Comparison of ENCODE assay signal across 8 cellular contexts in genomic region chr17:57892820-57893595, GRCh38. TPM values are rescaled to one million over a fixed set of nuclear protein-coding genes. Genes with fewer than 3 reads are reported as not detected.
DNase-seq lines count a peak whose midpoint lies in the region; ATAC-seq, FAIRE-seq and TF ChIP-seq lines count a peak whose summit lies in the region.

No MANE protein-coding gene starts in this region.

- no peaks in the 10 kb centered on the region for H3K27me3 Mint-ChIP-seq in progenitor cell of endocrine pancreas

- peak; percentile 86 for FAIRE-seq in GM12891 (lab: Jason Lieb, UNC)
- FAIRE-seq in K562 (lab: Jason Lieb, UNC): peak; percentile 19

- TF ChIP-seq POLR2A in GM12891 (IDR thresholded peaks at IDR 0.05; ENCODE audit: low read depth, low read length) (no peak), K562 (conservative IDR thresholded peaks at IDR 0.05) (no peak)

- H3K79me2 ChIP-seq in K562 (ENCODE audit: control insufficient read depth, insufficient read depth, low read length): no peaks in the 10 kb centered on the region

- TF ChIP-seq RAD21 in K562 (CRISPR knock-in tag; conservative IDR thresholded peaks at IDR 0.05 in 1 of 2, IDR thresholded peaks at IDR 0.05 in 1 of 2): no peak

- H3K36me3 Mint-ChIP-seq in progenitor cell of endocrine pancreas (ENCODE audit: insufficient read depth): no peaks in the 10 kb centered on the region

- peaks cover 5 to 47% of the 10 kb centered on the region in 2 experiments for H3K27me3 ChIP-seq in K562 (ENCODE audit: control insufficient read depth in 2 of 2, insufficient read depth in 2 of 2, low read length in 2 of 2)

- in situ Hi-C loops in K562 (cut with MboI): no loop called here

- POLR2A ChIA-PET in K562 (lab: Yijun Ruan, JAX): interaction anchor here (0.6 to 1.3 kb wide), 5 partner anchors 75 to 1417 kb away, joined by 3 to 5 read pairs (median 4); no protein-coding TSS in a partner anchor

- DNase-seq in GM12891 (ENCODE audit: insufficient read length, low spot score) (no peak), NCI-H226 (peak; percentile 81), K562 (ENCODE audit: extremely low read depth in 1 of 4, low spot score in 3 of 4) (peak in 1 of 4 experiments; percentile 11), hepatic stellate cell (ENCODE audit: low spot score) (peak; percentile 96), progenitor cell of endocrine pancreas (ENCODE audit: low spot score, unreplicated experiment) (no peak), NCI-H1694 treated with DMSO at 0.1 percent for 48 hours (lab: John Stamatoyannopoulos, UW) (no peak)

- H3K9me1 ChIP-seq in K562 (ENCODE audit: control insufficient read depth, insufficient read depth, low read length): peaks cover 4% of the 10 kb centered on the region

- H4K20me1 ChIP-seq in K562 (replicated peaks; ENCODE audit: control insufficient read depth, insufficient read depth, low read length): no peaks in the 10 kb centered on the region; the same call in none of the 2 replicates

- peaks cover 16% of the 10 kb centered on the region for H3K4me1 Mint-ChIP-seq in progenitor cell of endocrine pancreas (ENCODE audit: low read depth)

- H3K4me3 Mint-ChIP-seq in progenitor cell of endocrine pancreas (ENCODE audit: low read depth): peak overlapping the region; percentile 61

- no peak overlapping the region for H3K27ac ChIP-seq in K562 (ENCODE audit: extremely low read depth, low read depth, low read length)

- WGBS in K562 (ENCODE audit: insufficient coverage, low coverage, missing lambda C conversion rate): 25% methylated on average over 16 of the region's 16 CpGs

- CTCF ChIA-PET in K562 (lab: Yijun Ruan, JAX; ENCODE audit: low intra/inter-chr PET ratio): interaction anchor here (0.6 to 1.3 kb wide), 2 partner anchors 102 to 106 kb away, joined by 4 read pairs; no protein-coding TSS in a partner anchor

- H3K9me3 Mint-ChIP-seq in progenitor cell of endocrine pancreas (ENCODE audit: low read depth): no peaks in the 10 kb centered on the region

- intact Hi-C loops in K562 (cut with micrococcal nuclease): loop anchor here (1.0 to 10.0 kb wide), 3 partner anchors 34 to 222 kb away; no protein-coding TSS in a partner anchor

- H2AFZ ChIP-seq in K562 (ENCODE audit: low read depth, low read length): no peak overlapping the region

- no peaks in the 10 kb centered on the region for H3K36me3 ChIP-seq in K562 (ENCODE audit: control insufficient read depth, insufficient read depth, low read length)

- no peak for TF ChIP-seq EP300 in K562 (IDR thresholded peaks at IDR 0.05; ENCODE audit: low read length)

- H3K4me1 ChIP-seq in K562 (replicated peaks in 1 of 2; ENCODE audit: control insufficient read depth in 2 of 2, insufficient read depth in 2 of 2, low read length in 2 of 2): peaks cover 0 to 8% of the 10 kb centered on the region in 2 experiments; a peak in 2 of 5 replicates

- no peak; a peak in 1 of 6 replicates for TF ChIP-seq CTCF in K562 (IDR thresholded peaks at IDR 0.05 in 2 of 3, conservative IDR thresholded peaks at IDR 0.05 in 1 of 3; ENCODE audit: insufficient read depth in 2 of 3, low read depth in 1 of 3, low read length in 3 of 3)
- no peak for TF ChIP-seq CTCF in progenitor cell of endocrine pancreas (IDR thresholded peaks at IDR 0.05; ENCODE audit: unreplicated experiment)

- no peak overlapping the region for H3K4me3 ChIP-seq in K562

- no peak overlapping the region for H3K4me2 ChIP-seq in K562 (ENCODE audit: insufficient read depth, low read length)

- peak overlapping the region in 1 of 2 experiments; percentile 47; a peak in 1 of 4 replicates for H3K9ac ChIP-seq in K562 (ENCODE audit: insufficient read depth in 1 of 2, low read depth in 2 of 2, low read length in 2 of 2)

- BruUV-seq in K562 (replicated peaks; lab: Mats Ljungman, UMichigan): no TSS peak

- ATAC-seq in K562 (peak; percentile 33), GM19455 (IDR thresholded peaks at IDR 0.05; ENCODE audit: unreplicated experiment) (no peak), GM18502 (IDR thresholded peaks at IDR 0.05; ENCODE audit: poor library complexity, unreplicated experiment) (no peak)

- H3K27ac Mint-ChIP-seq in progenitor cell of endocrine pancreas: peak overlapping the region; percentile 95

- no peaks in the 10 kb centered on the region for H3K9me3 ChIP-seq in K562 (replicated peaks; ENCODE audit: control insufficient read depth, insufficient read depth, low read depth, low read length)

TF ChIP-seq in GM12891, 5 proteins besides CTCF, POLR2A, EP300 and RAD21:
- no peak for TF ChIP-seq TAF1 (IDR thresholded peaks at IDR 0.05; ENCODE audit: low read depth, low read length)
- no peak for TF ChIP-seq PAX5 (IDR thresholded peaks at IDR 0.05; ENCODE audit: insufficient read depth, low read length, severe bottlenecking)
- no peak for TF ChIP-seq SPI1 (IDR thresholded peaks at IDR 0.05; ENCODE audit: low read depth, low read length)
TF ChIP-seq in GM12891: peak in this region for 0.

TF ChIP-seq in K562, 482 proteins besides CTCF, POLR2A, EP300 and RAD21:
- TF ChIP-seq MYC (IDR thresholded peaks at IDR 0.05; ENCODE audit: low read depth, low read length) (0 out of 2 replicates have a peak, but pooled peaks have one; percentile 6), MYC (CRISPR knock-in tag; IDR thresholded peaks at IDR 0.05; ENCODE audit: borderline replicate concordance, low read depth) (no peak), ZBTB17 (CRISPR knock-in tag; IDR thresholded peaks at IDR 0.05) (peak; percentile 87; the same call in 1 of the 2 replicates), NR2C2 (CRISPR knock-in tag; IDR thresholded peaks at IDR 0.05) (no peak), NR2C2 (tag; IDR thresholded peaks at IDR 0.05) (peak; percentile 15; the same call in 1 of the 2 replicates), CTBP1 (IDR thresholded peaks at IDR 0.05; ENCODE audit: borderline replicate concordance) (0 out of 2 replicates have a peak, but pooled peaks have one; percentile 5), STAT5B (CRISPR knock-in tag; IDR thresholded peaks at IDR 0.05) (no peak), CC2D1A (IDR thresholded peaks at IDR 0.05) (peak; percentile 6; the same call in 1 of the 2 replicates), CHD2 (IDR thresholded peaks at IDR 0.05; ENCODE audit: low read depth, low read length) (0 out of 2 replicates have a peak, but pooled peaks have one; percentile 4), ZNF23 (CRISPR knock-in tag; IDR thresholded peaks at IDR 0.05) (peak; percentile 66; the same call in 1 of the 2 replicates), RAD51 (IDR thresholded peaks at IDR 0.05; ENCODE audit: borderline replicate concordance, low read depth) (no peak)
- TF ChIP-seq, protein P1, sequence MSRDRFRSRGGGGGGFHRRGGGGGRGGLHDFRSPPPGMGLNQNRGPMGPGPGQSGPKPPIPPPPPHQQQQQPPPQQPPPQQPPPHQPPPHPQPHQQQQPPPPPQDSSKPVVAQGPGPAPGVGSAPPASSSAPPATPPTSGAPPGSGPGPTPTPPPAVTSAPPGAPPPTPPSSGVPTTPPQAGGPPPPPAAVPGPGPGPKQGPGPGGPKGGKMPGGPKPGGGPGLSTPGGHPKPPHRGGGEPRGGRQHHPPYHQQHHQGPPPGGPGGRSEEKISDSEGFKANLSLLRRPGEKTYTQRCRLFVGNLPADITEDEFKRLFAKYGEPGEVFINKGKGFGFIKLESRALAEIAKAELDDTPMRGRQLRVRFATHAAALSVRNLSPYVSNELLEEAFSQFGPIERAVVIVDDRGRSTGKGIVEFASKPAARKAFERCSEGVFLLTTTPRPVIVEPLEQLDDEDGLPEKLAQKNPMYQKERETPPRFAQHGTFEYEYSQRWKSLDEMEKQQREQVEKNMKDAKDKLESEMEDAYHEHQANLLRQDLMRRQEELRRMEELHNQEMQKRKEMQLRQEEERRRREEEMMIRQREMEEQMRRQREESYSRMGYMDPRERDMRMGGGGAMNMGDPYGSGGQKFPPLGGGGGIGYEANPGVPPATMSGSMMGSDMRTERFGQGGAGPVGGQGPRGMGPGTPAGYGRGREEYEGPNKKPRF (IDR thresholded peaks at IDR 0.05; ENCODE audit: low read depth, low read length): no peak

RNA-seq across cellular contexts. Expression of gene MRPS23, which starts 43.2 kb away (rescaled TPM):
- 68.2 TPM for polyA plus RNA-seq in GM12891 (2012; ENCODE audit: low read depth, missing spikeins)
- 21.2 and 27.1 TPM in 2 replicates for total RNA-seq in K562 (2011; cell fraction: chromatin; rRNA removed; ENCODE audit: low replicate concordance)
- 25.8 and 32.0 TPM in 2 replicates for total RNA-seq in K562 (2011; cell fraction: nucleolus; rRNA removed)
- 25.9 and 39.0 TPM in 2 replicates for total RNA-seq in K562 (2011; cell fraction: nucleoplasm; rRNA removed)
- total RNA-seq in K562 (2014; rRNA removed) (59.1 and 83.0 TPM in 2 replicates), K562 (2014; rRNA removed; fragmentation: Illumina TruSeq; extraction: Trizol) (109 and 125 TPM in 2 replicates), K562 (2015; rRNA removed; fragmentation: Illumina TruSeq; extraction: Trizol) (98.8 and 100.0 TPM in 2 replicates), K562 (2021) (91.4 and 96.4 TPM in 2 replicates), progenitor cell of endocrine pancreas (34.6 and 38.9 TPM in 2 replicates)
- polyA plus RNA-seq in K562 (2011; rRNA removed) (63.6 and 79.0 TPM in 2 replicates), K562 (2014; fragmentation: Illumina TruSeq; extraction: Trizol) (92.9 and 114 TPM in 2 replicates), K562 (2014; fragmentation: Nextera tagmentation; extraction: Ambion mirVana) (100 to 1,000 TPM; 233 to 298 TPM), K562 (2014; rRNA removed) (105 and 127 TPM in 2 replicates)
- 45.9 and 48.1 TPM in 2 replicates for polyA plus RNA-seq in K562 (2011; cell fraction: cytosol; rRNA removed)
- polyA plus RNA-seq in K562 (2011; cell fraction: nucleus; rRNA removed): 25.2 and 27.4 TPM in 2 replicates
- polyA plus RNA-seq in K562 (2012): 77.9 and 112 TPM in 2 replicates
- 31.4 and 34.5 TPM in 2 replicates for polyA minus RNA-seq in K562 (2011; rRNA and poly(A)+ RNA removed)
- 10.7 and 18.7 TPM in 2 replicates for polyA minus RNA-seq in K562 (2011; cell fraction: cytosol; rRNA and poly(A)+ RNA removed)
- 17.2 and 32.8 TPM in 2 replicates for polyA minus RNA-seq in K562 (2011; cell fraction: nucleus; rRNA and poly(A)+ RNA removed)

Comparison
In these comparisons a context has a peak if more than half of its experiments do, and no peak if none do; other contexts are left out.
1. DNase-seq: peak in NCI-H226 (single experiment) and hepatic stellate cell (single experiment); none in GM12891 (single experiment), progenitor cell of endocrine pancreas (single experiment) and NCI-H1694 treated with DMSO at 0.1 percent for 48 hours (single experiment).